2 cellular contexts compared by ENCODE assay signal in the genomic region with DNA sequence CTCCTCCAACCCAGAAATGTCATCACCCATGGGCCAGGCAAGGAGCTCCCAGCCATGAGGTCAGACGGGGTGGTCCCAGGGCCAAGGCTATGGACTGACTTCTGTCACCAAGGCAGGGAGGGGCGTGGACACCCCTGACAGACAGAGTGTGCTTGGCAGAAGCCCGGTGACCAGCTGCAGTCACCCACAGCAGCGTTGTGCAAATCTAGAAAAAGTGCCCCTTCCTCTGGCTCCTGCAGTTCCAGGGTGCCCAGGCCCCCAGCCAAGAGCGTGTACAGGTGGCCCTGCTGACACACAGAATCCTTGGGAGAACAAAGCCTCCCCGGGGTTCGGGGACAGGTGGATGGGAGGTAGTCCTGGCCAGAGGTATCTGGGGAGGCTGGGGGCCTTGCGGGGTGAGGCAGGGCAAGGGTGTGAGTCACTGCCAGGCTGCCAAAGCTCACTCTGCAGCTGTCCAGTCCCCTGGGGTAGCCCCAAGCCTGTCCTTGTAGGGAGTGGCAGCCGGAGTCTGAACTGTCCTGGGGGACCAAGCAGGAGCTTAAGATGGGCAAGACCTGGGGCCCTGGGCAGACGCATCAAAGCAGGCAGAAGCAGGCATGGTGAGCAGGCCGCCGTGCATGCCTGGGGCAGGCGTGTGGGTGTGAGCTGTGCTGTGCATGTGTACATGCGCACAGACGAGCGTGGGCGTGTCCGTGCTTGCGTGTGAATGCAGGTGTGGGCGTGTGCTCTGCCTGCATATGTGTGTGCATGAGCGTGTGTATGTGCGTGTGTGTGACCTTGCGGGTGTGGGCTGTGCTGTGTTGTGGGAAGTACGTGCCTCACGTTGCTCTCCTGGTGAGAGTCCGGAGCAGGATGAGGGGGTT.
TF ChIP-seq lines count a peak whose summit lies in the region.

No MANE protein-coding gene starts in this region.

TF ChIP-seq in IMR-90, 13 proteins besides CTCF, POLR2A, EP300 and RAD21:
- TF ChIP-seq NFE2L2 (IDR thresholded peaks at IDR 0.05; ENCODE audit: low read depth, low read length) (no peak), MAZ (IDR thresholded peaks at IDR 0.05; ENCODE audit: borderline replicate concordance, low read depth, low read length) (no peak)

TF ChIP-seq in GM12878, 131 proteins besides CTCF, POLR2A, EP300 and RAD21:
- peak; percentile 75; the same call in 2 of the 3 replicates for TF ChIP-seq POU2F2 (IDR thresholded peaks at IDR 0.05; ENCODE audit: borderline replicate concordance, low read depth, low read length)
- TF ChIP-seq NFYA (IDR thresholded peaks at IDR 0.05; ENCODE audit: borderline replicate concordance, low read depth, low read length) = no peak
- TF ChIP-seq IKZF1 (conservative IDR thresholded peaks at IDR 0.05) = 0 out of 2 replicates have a peak, but pooled peaks have one; percentile 13
- TF ChIP-seq SP1 (IDR thresholded peaks at IDR 0.05; ENCODE audit: low read depth, low read length) = peak; percentile 55
- TF ChIP-seq IKZF2 (IDR thresholded peaks at IDR 0.05) = peak in 1 of 2 experiments; percentile 43; a peak in 1 of 4 replicates
- TF ChIP-seq ZBTB33 (IDR thresholded peaks at IDR 0.05) = peak; percentile 84
- TF ChIP-seq BHLHE40 (IDR thresholded peaks at IDR 0.05; ENCODE audit: borderline replicate concordance in 1 of 2, low read depth in 2 of 2, low read length in 1 of 2) = peak; percentile 18 to 55; a peak in 1 of 4 replicates
- no peak for TF ChIP-seq JUND (IDR thresholded peaks at IDR 0.05; ENCODE audit: low read depth, low read length)
- TF ChIP-seq ZNF274 (IDR thresholded peaks at IDR 0.05; ENCODE audit: insufficient read depth, insufficient read length) = no peak
- no peak for TF ChIP-seq SMARCA5 (IDR thresholded peaks at IDR 0.05)
- TF ChIP-seq GABPA (IDR thresholded peaks at IDR 0.05; ENCODE audit: low read depth) = no peak
- TF ChIP-seq ZNF687 (IDR thresholded peaks at IDR 0.05) = peak; percentile 71; the same call in 1 of the 2 replicates
- no peak for TF ChIP-seq CREB1 (IDR thresholded peaks at IDR 0.05; ENCODE audit: low read depth)
- TF ChIP-seq HDGF (IDR thresholded peaks at IDR 0.05) = peak; percentile 78
- TF ChIP-seq MEF2B (IDR thresholded peaks at IDR 0.05; ENCODE audit: partially characterized antibody, poor library complexity, severe bottlenecking) = no peak
- TF ChIP-seq NRF1 (conservative IDR thresholded peaks at IDR 0.05; ENCODE audit: low read depth, low read length) = peak; percentile 21; the same call in 1 of the 2 replicates
- no peak for TF ChIP-seq ELK1 (IDR thresholded peaks at IDR 0.05; ENCODE audit: low read depth, low read length)
- peak; percentile 64; the same call in 1 of the 2 replicates for TF ChIP-seq PAX5 (IDR thresholded peaks at IDR 0.05; ENCODE audit: borderline replicate concordance, low read depth, low read length)
- TF ChIP-seq RAD51 (IDR thresholded peaks at IDR 0.05) = no peak
